24 cellular contexts compared by ENCODE assay signal in genomic region chr1:107867422-107867821, GRCh38.
DNase-seq lines count a peak whose midpoint lies in the region; ATAC-seq lines count a peak whose summit lies in the region.
"Had no signal": no experiment of that assay in that cellular context is flagged by ENCODE, and none has a peak within 500 bp of the region (broad histone marks: within the 10 kb centered on the region; RNA-seq: fewer than 3 reads in every experiment).

No MANE protein-coding gene starts in this region.

- H3K9me3 ChIP-seq in HUES48 (ENCODE audit: control insufficient read depth, insufficient read depth, low read length) = no peaks in the 10 kb centered on the region
- no peaks in the 10 kb centered on the region for H3K9me3 ChIP-seq in T-helper 17 cell (ENCODE audit: control insufficient read depth, low read length, poor library complexity, severe bottlenecking)
- H3K9me3 ChIP-seq: left lung, pancreas, thoracic aorta, vagina had no signal

- ATAC-seq in T-helper 17 cell (no peak), GM21515 (IDR thresholded peaks at IDR 0.05; ENCODE audit: unreplicated experiment) (no peak)
- no peak for ATAC-seq in stimulated activated memory B cell treated with anti-CD40 and anti-IgM and Interleukin-4, amounts not matched to agents 10 μg/mL and 1 μg/mL and 100 μg/mL, for 72 hours
- ATAC-seq: activated naive CD4-positive, alpha-beta T cell treated with anti-CD3 and anti-CD28 coated beads, Interleukin-2, amount 50 U/mL, for 72 hours; activated T-helper 17 cell treated with anti-CD3 and anti-CD28 coated beads, Interleukin-2, amount 50 U/mL, for 72 hours; left lung; naive thymus-derived CD8-positive, alpha-beta T cell; pancreas; right cardiac atrium had no signal

- peak overlapping the region; percentile 87 for H3K27ac ChIP-seq in HUES48 (ENCODE audit: low read depth, low read length)
- H3K27ac ChIP-seq: left lung, pancreas, thoracic aorta, vagina had no signal

- DNase-seq in T-helper 17 cell (no peak), iPS-NIHi11 (ENCODE audit: low spot score) (peak; percentile 55)
- no peak for DNase-seq in activated CD4-positive, CD25-positive, alpha-beta regulatory T cell (lab: John Stamatoyannopoulos, UW)
- DNase-seq in stimulated activated CD4-positive, alpha-beta T cell treated with anti-CD3 and anti-CD28 coated beads, Interleukin-2, amount 100 ng/mL, for 48 hours = no peak
- DNase-seq: activated CD4-positive, alpha-beta T cell treated with anti-CD3 and anti-CD28 coated beads, Interleukin-2, amount 10 ng/mL, durations not matched to agents 7 days and 5 days; DMS 273 treated with DMSO at 0.1 percent for 48 hours; Kasumi-1; left lung; naive thymus-derived CD8-positive, alpha-beta T cell; NCI-H1694 treated with DMSO at 0.1 percent for 48 hours; NCI-H526 treated with DMSO at 0.1 percent for 48 hours; pancreas; right cardiac atrium; spleen; stimulated activated CD4-positive, alpha-beta T cell treated with anti-CD3 and anti-CD28 coated beads, Interleukin-4, amount 100 ng/mL, for 24 hours; stimulated activated naive CD4-positive, alpha-beta T cell treated with Interleukin-2 at 50 U/mL for 16 hours had no signal

- H3K27me3 ChIP-seq in HUES48 (ENCODE audit: control insufficient read depth, insufficient read depth, low read length) = no peaks in the 10 kb centered on the region; the same call in 1 of the 2 replicates
- H3K27me3 ChIP-seq: left lung, pancreas, spleen, vagina had no signal

- H3K27ac Mint-ChIP-seq in T-helper 17 cell = no peak overlapping the region
- H3K27ac Mint-ChIP-seq in stimulated activated memory B cell treated with anti-CD40 and anti-IgM and Interleukin-4, amounts not matched to agents 10 μg/mL and 1 μg/mL and 100 μg/mL, for 72 hours = peak overlapping the region; percentile 28
- H3K27ac Mint-ChIP-seq: activated CD4-positive, alpha-beta T cell treated with anti-CD3 and anti-CD28 coated beads, Interleukin-2, amount 10 ng/mL, durations not matched to agents 7 days and 5 days; activated naive CD4-positive, alpha-beta T cell treated with anti-CD3 and anti-CD28 coated beads, Interleukin-2, amount 50 U/mL, for 72 hours; activated T-helper 17 cell treated with anti-CD3 and anti-CD28 coated beads, Interleukin-2, amount 50 U/mL, for 72 hours; mesothelial cell of epicardium had no signal

- peaks cover 30% of the 10 kb centered on the region for H3K4me1 ChIP-seq in HUES48 (ENCODE audit: control insufficient read depth, insufficient read depth, low read length)
- H3K4me1 ChIP-seq: vagina had no signal

- no peaks in the 10 kb centered on the region for H3K36me3 ChIP-seq in HUES48 (ENCODE audit: control insufficient read depth, insufficient read depth, low read length)
- H3K36me3 ChIP-seq: left lung, pancreas, spleen, thoracic aorta, vagina had no signal

- H3K9me3 Mint-ChIP-seq in stimulated activated memory B cell treated with anti-CD40 and anti-IgM and Interleukin-4, amounts not matched to agents 10 μg/mL and 1 μg/mL and 100 μg/mL, for 72 hours = peaks cover 9% of the 10 kb centered on the region

- no peak overlapping the region; the same call in 1 of the 2 replicates for H3K9ac ChIP-seq in HUES48 (ENCODE audit: low read depth, low read length)

- peaks cover 4% of the 10 kb centered on the region for H3K36me3 Mint-ChIP-seq in T-helper 17 cell (ENCODE audit: low read depth)
- peaks cover 29% of the 10 kb centered on the region for H3K36me3 Mint-ChIP-seq in stimulated activated memory B cell treated with anti-CD40 and anti-IgM and Interleukin-4, amounts not matched to agents 10 μg/mL and 1 μg/mL and 100 μg/mL, for 72 hours
- H3K36me3 Mint-ChIP-seq: mesothelial cell of epicardium had no signal

- no peaks in the 10 kb centered on the region for H3K27me3 Mint-ChIP-seq in T-helper 17 cell
- no peaks in the 10 kb centered on the region for H3K27me3 Mint-ChIP-seq in stimulated activated memory B cell treated with anti-CD40 and anti-IgM and Interleukin-4, amounts not matched to agents 10 μg/mL and 1 μg/mL and 100 μg/mL, for 72 hours
- H3K27me3 Mint-ChIP-seq: activated CD4-positive, alpha-beta T cell treated with anti-CD3 and anti-CD28 coated beads, Interleukin-2, amount 10 ng/mL, durations not matched to agents 7 days and 5 days; activated T-helper 17 cell treated with anti-CD3 and anti-CD28 coated beads, Interleukin-2, amount 50 U/mL, for 72 hours; naive thymus-derived CD8-positive, alpha-beta T cell had no signal

- peak overlapping the region; percentile 16 for H3K4me3 Mint-ChIP-seq in T-helper 17 cell
- H3K4me3 Mint-ChIP-seq in stimulated activated memory B cell treated with anti-CD40 and anti-IgM and Interleukin-4, amounts not matched to agents 10 μg/mL and 1 μg/mL and 100 μg/mL, for 72 hours = no peak overlapping the region
- H3K4me3 Mint-ChIP-seq: activated CD4-positive, alpha-beta T cell treated with anti-CD3 and anti-CD28 coated beads, Interleukin-2, amount 10 ng/mL, durations not matched to agents 7 days and 5 days; activated T-helper 17 cell treated with anti-CD3 and anti-CD28 coated beads, Interleukin-2, amount 50 U/mL, for 72 hours; mesothelial cell of epicardium; naive thymus-derived CD8-positive, alpha-beta T cell had no signal

- H3K4me1 Mint-ChIP-seq in T-helper 17 cell = peaks cover 10% of the 10 kb centered on the region
- peaks cover 52% of the 10 kb centered on the region for H3K4me1 Mint-ChIP-seq in stimulated activated memory B cell treated with anti-CD40 and anti-IgM and Interleukin-4, amounts not matched to agents 10 μg/mL and 1 μg/mL and 100 μg/mL, for 72 hours

- peak overlapping the region; percentile 19 for H3K4me3 ChIP-seq in HUES48 (ENCODE audit: low read depth, low read length)
- H3K4me3 ChIP-seq: left lung, pancreas, spleen, thoracic aorta, vagina had no signal
